Comparison of ENCODE assay signal across 14 cellular contexts in the genomic region with DNA sequence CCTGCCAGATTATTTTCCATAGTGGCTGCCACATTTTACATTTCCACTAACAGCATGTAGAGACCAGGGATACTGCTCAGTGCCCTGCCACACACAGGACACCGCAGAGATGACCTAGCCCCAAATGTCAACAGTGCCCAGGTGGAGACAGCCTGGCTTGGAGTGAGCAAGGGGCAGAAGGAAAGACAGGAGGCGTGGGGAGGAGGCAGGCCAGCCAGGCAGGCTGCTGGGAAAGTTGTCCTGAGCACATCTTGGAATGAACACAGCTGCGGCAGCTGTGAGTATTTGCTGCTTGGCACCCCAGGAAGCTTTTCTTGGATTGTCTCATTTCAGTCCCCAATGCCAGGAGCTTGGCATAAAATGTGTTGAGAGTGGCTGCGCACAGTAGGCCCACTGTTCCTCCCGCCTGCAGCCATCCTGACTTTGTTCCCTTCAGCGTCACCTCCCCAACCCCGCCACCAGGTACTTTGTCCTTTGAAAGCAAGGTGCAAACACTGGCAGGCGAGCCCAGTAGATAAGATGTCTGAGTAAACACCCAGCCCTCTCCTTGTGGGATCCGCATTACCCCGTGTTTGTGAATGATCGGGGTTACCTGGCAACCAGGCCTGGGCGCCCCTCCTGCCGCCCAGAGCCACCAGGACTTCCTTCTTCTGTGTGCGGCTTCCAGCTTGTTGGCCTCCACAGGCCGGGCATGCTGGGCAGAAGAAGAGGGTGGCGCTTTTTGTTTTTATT.
A peak's percentile ranks its signal among the peaks of the same experiment; 100 is the strongest.
DNase-seq lines count a peak whose midpoint lies in the region; ATAC-seq and TF ChIP-seq lines count a peak whose summit lies in the region.
"Had no signal": no experiment of that assay in that cellular context is flagged by ENCODE, and none has a peak within 500 bp of the region (broad histone marks: within the 10 kb centered on the region; RNA-seq: fewer than 3 reads in every experiment).

No MANE protein-coding gene starts in this region.

- H3K4me1 Mint-ChIP-seq in endothelial cell (ENCODE audit: unreplicated experiment): peaks cover 7% of the 10 kb centered on the region
- peaks cover 28 to 78% (median 34%) of the 10 kb centered on the region in 3 donors for H3K4me1 Mint-ChIP-seq in CD8-positive, alpha-beta memory T cell

- peak overlapping the region; percentile 21 for H3K4me3 ChIP-seq in mucosa of stomach (ENCODE audit: low read length)
- H3K4me3 ChIP-seq in CD8-positive, alpha-beta memory T cell (ENCODE audit: low read length): no peak overlapping the region
- H3K4me3 ChIP-seq: ovary had no signal

- peak; percentile 80 for DNase-seq in DMS153 treated with DMSO at 0.1 percent for 48 hours (lab: John Stamatoyannopoulos, UW; ENCODE audit: unreplicated experiment)
- DNase-seq in NCI-H2107 (lab: John Stamatoyannopoulos, UW): peak; percentile 57
- peak; percentile 34 for DNase-seq in endothelial cell (ENCODE audit: low spot score)
- no peak for DNase-seq in CD8-positive, alpha-beta memory T cell
- no peak for DNase-seq in DMS 273 treated with DMSO at 0.1 percent for 48 hours (lab: John Stamatoyannopoulos, UW)
- DNase-seq in GM20000 (ENCODE audit: low spot score): no peak
- DNase-seq: activated T-cell treated with anti-CD3 and anti-CD28 coated beads, Interleukin-2, amount 50 U/mL, for 48 hours; GOT3; NCI-H82; ovary; T-helper 17 cell had no signal

- H3K27me3 Mint-ChIP-seq in endothelial cell (ENCODE audit: unreplicated experiment): peaks cover 4% of the 10 kb centered on the region
- H3K27me3 Mint-ChIP-seq in CD8-positive, alpha-beta memory T cell: no peaks in the 10 kb centered on the region
- H3K27me3 Mint-ChIP-seq: T-helper 17 cell had no signal

- TF ChIP-seq CTCF in endothelial cell (IDR thresholded peaks at IDR 0.05; ENCODE audit: unreplicated experiment) (no peak), GM20000 (IDR thresholded peaks at IDR 0.05; ENCODE audit: extremely low read depth, missing control alignments) (no peak)

- H3K36me3 ChIP-seq in mucosa of stomach (ENCODE audit: control insufficient read depth, insufficient read depth, low read length): no peaks in the 10 kb centered on the region
- H3K36me3 ChIP-seq in CD8-positive, alpha-beta memory T cell (ENCODE audit: insufficient read depth, low read length): no peaks in the 10 kb centered on the region
- H3K36me3 ChIP-seq: ovary had no signal

- no peaks in the 10 kb centered on the region for H3K9me3 Mint-ChIP-seq in endothelial cell (ENCODE audit: unreplicated experiment)
- no peaks in the 10 kb centered on the region for H3K9me3 Mint-ChIP-seq in CD8-positive, alpha-beta memory T cell

- POLR2A ChIA-PET in CD8-positive, alpha-beta memory T cell (lab: Charles Lee): no interaction called here

- H3K9me3 ChIP-seq in mucosa of stomach (ENCODE audit: control insufficient read depth, low read length): no peaks in the 10 kb centered on the region
- no peaks in the 10 kb centered on the region for H3K9me3 ChIP-seq in CD8-positive, alpha-beta memory T cell (ENCODE audit: low read length)
- H3K9me3 ChIP-seq: ovary had no signal

- H3K27me3 ChIP-seq in mucosa of stomach (ENCODE audit: control insufficient read depth, insufficient read depth, low read length): no peaks in the 10 kb centered on the region
- no peaks in the 10 kb centered on the region for H3K27me3 ChIP-seq in CD8-positive, alpha-beta memory T cell (ENCODE audit: insufficient read depth, low read length, poor library complexity, severe bottlenecking)
- H3K27me3 ChIP-seq: ovary had no signal

- no peak for ATAC-seq in GM19397 (IDR thresholded peaks at IDR 0.05; ENCODE audit: unreplicated experiment)
- ATAC-seq: T-helper 17 cell had no signal

- no peak overlapping the region for H3K27ac ChIP-seq in CD8-positive, alpha-beta memory T cell (ENCODE audit: low read depth, low read length)
- H3K27ac ChIP-seq: C4-2B, ovary had no signal

- H3K36me3 Mint-ChIP-seq in endothelial cell (ENCODE audit: low read depth, unreplicated experiment): no peaks in the 10 kb centered on the region
- peaks cover 3 to 9% (median 4%) of the 10 kb centered on the region in 3 donors for H3K36me3 Mint-ChIP-seq in CD8-positive, alpha-beta memory T cell

- H3K4me1 ChIP-seq in mucosa of stomach (ENCODE audit: control insufficient read depth, insufficient read depth, low read length): peaks cover 69% of the 10 kb centered on the region
- H3K4me1 ChIP-seq in CD8-positive, alpha-beta memory T cell (ENCODE audit: insufficient read depth, low read length): no peaks in the 10 kb centered on the region

- no peak overlapping the region for H3K4me3 Mint-ChIP-seq in endothelial cell (ENCODE audit: unreplicated experiment)
- H3K4me3 Mint-ChIP-seq in CD8-positive, alpha-beta memory T cell: no peak overlapping the region
- H3K4me3 Mint-ChIP-seq: T-helper 17 cell had no signal

- peak overlapping the region; percentile 60 for H3K9ac ChIP-seq in mucosa of stomach (ENCODE audit: low read length)

- peak overlapping the region; percentile 78 for H3K27ac Mint-ChIP-seq in endothelial cell (ENCODE audit: unreplicated experiment)
- peak overlapping the region in 1 of 8 donors; percentile 37 for H3K27ac Mint-ChIP-seq in CD8-positive, alpha-beta memory T cell
- H3K27ac Mint-ChIP-seq: T-helper 17 cell had no signal

- CTCF ChIA-PET in CD8-positive, alpha-beta memory T cell (lab: Charles Lee): no interaction called here

Comparison
In these comparisons a context has a peak if more than half of its experiments do, and no peak if none do; other contexts are left out.
1. DNase-seq: peak in DMS153 treated with DMSO at 0.1 percent for 48 hours (single experiment), NCI-H2107 (single experiment) and endothelial cell (single experiment); none in CD8-positive, alpha-beta memory T cell (0 of 5), DMS 273 treated with DMSO at 0.1 percent for 48 hours (single experiment) and GM20000 (single experiment).